10 cellular contexts compared by ENCODE assay signal in the genomic region with DNA sequence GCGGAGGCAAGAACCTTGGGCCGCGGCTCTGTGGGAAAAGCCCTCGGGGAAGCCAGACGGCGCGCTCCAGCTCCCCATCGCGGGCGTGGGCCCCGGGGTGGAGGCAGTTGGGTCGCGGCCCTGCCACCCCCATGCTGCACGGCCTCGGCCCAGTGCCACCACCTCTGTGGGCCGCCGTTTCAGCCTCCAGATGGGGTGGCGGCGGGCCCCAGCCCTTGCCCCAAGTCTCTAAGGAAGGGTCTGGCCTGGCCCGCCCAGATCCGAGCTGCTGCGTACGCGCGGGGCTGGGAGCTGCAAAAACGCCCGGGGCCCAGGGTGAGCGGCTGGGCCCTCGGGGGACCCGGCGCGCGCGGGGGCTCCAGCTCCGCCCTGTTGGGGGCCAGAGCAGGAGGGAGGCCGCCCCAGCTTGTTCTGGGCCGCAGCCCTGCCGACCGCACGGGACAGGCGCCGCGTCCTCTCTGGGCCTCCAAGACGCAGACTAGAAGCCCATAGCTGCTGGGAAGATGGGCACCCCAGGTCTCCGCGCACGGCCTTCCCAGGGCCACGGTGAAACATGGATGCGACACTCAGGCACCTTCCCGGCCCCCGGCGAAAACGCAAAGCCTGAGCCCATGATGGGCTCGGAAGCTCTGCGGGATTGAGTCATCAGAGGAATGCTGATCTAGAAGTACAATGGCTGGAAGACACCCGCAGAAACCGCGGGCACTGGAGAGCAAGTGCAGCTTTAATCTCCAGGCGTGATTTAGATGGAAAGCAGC.
A peak's percentile ranks its signal among the peaks of the same experiment; 100 is the strongest.
DNase-seq lines count a peak whose midpoint lies in the region; ATAC-seq, FAIRE-seq and TF ChIP-seq lines count a peak whose summit lies in the region.
"Had no signal": no experiment of that assay in that cellular context is flagged by ENCODE, and none has a peak within 500 bp of the region (broad histone marks: within the 10 kb centered on the region; RNA-seq: fewer than 3 reads in every experiment).

No MANE protein-coding gene starts in this region.

- H3K4me3 ChIP-seq in A549 = peak overlapping the region; percentile 53
- H3K4me3 ChIP-seq in neural cell (ENCODE audit: low read length) = peak overlapping the region; percentile 55
- no peak overlapping the region for H3K4me3 ChIP-seq in SJCRH30

- H3F3A ChIP-seq in neural cell (ENCODE audit: insufficient read depth, low read length, poor library complexity, severe bottlenecking) = no peaks in the 10 kb centered on the region

- POLR2A ChIA-PET in A549 (lab: Yijun Ruan, JAX) = interaction anchor here (1.0 to 1.2 kb wide), 2 partner anchors 109 to 228 kb away, joined by 3 to 6 read pairs; no protein-coding TSS in a partner anchor
- POLR2A ChIA-PET in RWPE1 (lab: Yijun Ruan, JAX; ENCODE audit: low non-redundant PET) = interaction anchor here (1.8 kb wide), 1 partner anchor 87 kb away, joined by 5 read pairs; no protein-coding TSS in a partner anchor

- CTCF ChIA-PET in A549 (lab: Yijun Ruan, JAX) = interaction anchor here (0.6 to 3.0 kb wide), 13 partner anchors 10 to 671 kb away, joined by 3 to 14 read pairs (median 3); no protein-coding TSS in a partner anchor
- CTCF ChIA-PET in RWPE1 (lab: Yijun Ruan, JAX) = interaction anchor here (0.5 to 1.1 kb wide), 4 partner anchors 10 to 128 kb away, joined by 3 to 6 read pairs (median 4); no protein-coding TSS in a partner anchor

- no peak overlapping the region for H3K9ac ChIP-seq in neural cell (ENCODE audit: low read length)

- peak in 1 of 2 experiments; percentile 24 for DNase-seq in A549 (ENCODE audit: low read depth in 1 of 2, low spot score in 1 of 2)
- DNase-seq in RWPE1 (ENCODE audit: low spot score) = peak; percentile 29
- DNase-seq in foreskin keratinocyte = peak in 1 of 2 donors; percentile 52
- no peak for DNase-seq in glomerular visceral epithelial cell (ENCODE audit: extremely low spot score)
- DNase-seq in SJCRH30 = no peak
- no peak for DNase-seq in foreskin melanocyte
- DNase-seq: AML-193, NCI-H82 had no signal

- no peak for FAIRE-seq in A549 (lab: Jason Lieb, UNC)

- H4K20me1 ChIP-seq in neural cell (ENCODE audit: insufficient read depth) = no peaks in the 10 kb centered on the region

- H3K27ac ChIP-seq in A549 (peak overlapping the region; percentile 51 to 82; a peak in 4 of 6 replicates), RWPE1 (no peak overlapping the region), foreskin keratinocyte (no peak overlapping the region), neural cell (ENCODE audit: low read length) (no peak overlapping the region), SJCRH30 (no peak overlapping the region)

- TF ChIP-seq RAD21 in A549 (conservative IDR thresholded peaks at IDR 0.05 in 1 of 2, IDR thresholded peaks at IDR 0.05 in 1 of 2) = no peak
- no peak for TF ChIP-seq RAD21 in neural cell (conservative IDR thresholded peaks at IDR 0.05)

- H3K36me3 ChIP-seq in neural cell (ENCODE audit: insufficient read depth, low read length) (no peaks in the 10 kb centered on the region), SJCRH30 (no peaks in the 10 kb centered on the region)

- WGBS in A549 (ENCODE audit: missing lambda C conversion rate) = 33% methylated on average over 51 of the region's 59 CpGs

- H3K9me2 ChIP-seq in neural cell (ENCODE audit: insufficient read depth, low read length) = no peaks in the 10 kb centered on the region

- TF ChIP-seq CTCF in A549 (IDR thresholded peaks at IDR 0.05) (no peak), RWPE1 (conservative IDR thresholded peaks at IDR 0.05; ENCODE audit: low read depth) (no peak), foreskin keratinocyte (conservative IDR thresholded peaks at IDR 0.05) (no peak), neural cell (IDR thresholded peaks at IDR 0.05; ENCODE audit: poor library complexity, severe bottlenecking) (no peak)

- no peaks in the 10 kb centered on the region for H3K79me2 ChIP-seq in neural cell (replicated peaks; ENCODE audit: insufficient read depth, low read length)

- TF ChIP-seq EP300 in A549 (IDR thresholded peaks at IDR 0.05) (no peak), neural cell (conservative IDR thresholded peaks at IDR 0.05; ENCODE audit: poor library complexity, severe bottlenecking) (no peak)

- H3K9me3 ChIP-seq in A549 (peaks cover 12% of the 10 kb centered on the region; the same call in 1 of the 3 replicates), neural cell (ENCODE audit: low read length) (no peaks in the 10 kb centered on the region), SJCRH30 (replicated peaks) (no peaks in the 10 kb centered on the region)

- H3K4me1 ChIP-seq in A549 (0 out of 3 replicates have a peak, but pooled peaks cover 9% of the 10 kb centered on the region), foreskin keratinocyte (no peaks in the 10 kb centered on the region), SJCRH30 (no peaks in the 10 kb centered on the region)

- TF ChIP-seq POLR2A in A549 (IDR thresholded peaks at IDR 0.05; ENCODE audit: low read length) = no peak

- H3K27me3 ChIP-seq in foreskin keratinocyte = no peaks in the 10 kb centered on the region
- H3K27me3 ChIP-seq in neural cell (ENCODE audit: insufficient read depth, low read depth, low read length) = peaks cover 52% of the 10 kb centered on the region
- no peaks in the 10 kb centered on the region for H3K27me3 ChIP-seq in SJCRH30

- ATAC-seq in A549 (peak; percentile 30 to 51; a peak in 5 of 6 replicates), foreskin keratinocyte (peak; percentile 59), HG02798 (IDR thresholded peaks at IDR 0.05; ENCODE audit: poor library complexity, unreplicated experiment) (no peak)

- H2AFZ ChIP-seq in neural cell (ENCODE audit: low read depth, low read length) = no peak overlapping the region

- peak overlapping the region; percentile 86 for H3K4me2 ChIP-seq in A549
- no peak overlapping the region for H3K4me2 ChIP-seq in neural cell (ENCODE audit: low read length)

TF ChIP-seq in A549, 52 proteins besides CTCF, POLR2A, EP300 and RAD21:
- TF ChIP-seq FOSL2 (IDR thresholded peaks at IDR 0.05) = no peak
- 0 out of 2 replicates have a peak, but pooled peaks have one; percentile 13 for TF ChIP-seq FOSL2 (CRISPR knock-in tag; IDR thresholded peaks at IDR 0.05)
- no peak for TF ChIP-seq ZFP36 (IDR thresholded peaks at IDR 0.05; ENCODE audit: borderline replicate concordance, partially characterized antibody)

TF ChIP-seq in neural cell, 6 proteins besides CTCF, POLR2A, EP300 and RAD21:
- TF ChIP-seq EZH2 (IDR thresholded peaks at IDR 0.05; ENCODE audit: borderline replicate concordance, insufficient read depth, low read length, poor library complexity, severe bottlenecking) = peak; percentile 59
- TF ChIP-seq MXI1 (conservative IDR thresholded peaks at IDR 0.05; ENCODE audit: poor library complexity, severe bottlenecking) = no peak
- TF ChIP-seq, protein P1, sequence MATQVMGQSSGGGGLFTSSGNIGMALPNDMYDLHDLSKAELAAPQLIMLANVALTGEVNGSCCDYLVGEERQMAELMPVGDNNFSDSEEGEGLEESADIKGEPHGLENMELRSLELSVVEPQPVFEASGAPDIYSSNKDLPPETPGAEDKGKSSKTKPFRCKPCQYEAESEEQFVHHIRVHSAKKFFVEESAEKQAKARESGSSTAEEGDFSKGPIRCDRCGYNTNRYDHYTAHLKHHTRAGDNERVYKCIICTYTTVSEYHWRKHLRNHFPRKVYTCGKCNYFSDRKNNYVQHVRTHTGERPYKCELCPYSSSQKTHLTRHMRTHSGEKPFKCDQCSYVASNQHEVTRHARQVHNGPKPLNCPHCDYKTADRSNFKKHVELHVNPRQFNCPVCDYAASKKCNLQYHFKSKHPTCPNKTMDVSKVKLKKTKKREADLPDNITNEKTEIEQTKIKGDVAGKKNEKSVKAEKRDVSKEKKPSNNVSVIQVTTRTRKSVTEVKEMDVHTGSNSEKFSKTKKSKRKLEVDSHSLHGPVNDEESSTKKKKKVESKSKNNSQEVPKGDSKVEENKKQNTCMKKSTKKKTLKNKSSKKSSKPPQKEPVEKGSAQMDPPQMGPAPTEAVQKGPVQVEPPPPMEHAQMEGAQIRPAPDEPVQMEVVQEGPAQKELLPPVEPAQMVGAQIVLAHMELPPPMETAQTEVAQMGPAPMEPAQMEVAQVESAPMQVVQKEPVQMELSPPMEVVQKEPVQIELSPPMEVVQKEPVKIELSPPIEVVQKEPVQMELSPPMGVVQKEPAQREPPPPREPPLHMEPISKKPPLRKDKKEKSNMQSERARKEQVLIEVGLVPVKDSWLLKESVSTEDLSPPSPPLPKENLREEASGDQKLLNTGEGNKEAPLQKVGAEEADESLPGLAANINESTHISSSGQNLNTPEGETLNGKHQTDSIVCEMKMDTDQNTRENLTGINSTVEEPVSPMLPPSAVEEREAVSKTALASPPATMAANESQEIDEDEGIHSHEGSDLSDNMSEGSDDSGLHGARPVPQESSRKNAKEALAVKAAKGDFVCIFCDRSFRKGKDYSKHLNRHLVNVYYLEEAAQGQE (IDR thresholded peaks at IDR 0.05; ENCODE audit: borderline replicate concordance) = no peak
- no peak for TF ChIP-seq POLR2AphosphoS5 (IDR thresholded peaks at IDR 0.05)

Comparison
In these comparisons a context has a peak if more than half of its experiments do, and no peak if none do; other contexts are left out.
1. H3K27ac ChIP-seq: peak in A549 (2 of 2); none in RWPE1 (single experiment), foreskin keratinocyte (single experiment), neural cell (single experiment) and SJCRH30 (single experiment).